Comparison of ENCODE assay signal across 24 cellular contexts in the genomic region with DNA sequence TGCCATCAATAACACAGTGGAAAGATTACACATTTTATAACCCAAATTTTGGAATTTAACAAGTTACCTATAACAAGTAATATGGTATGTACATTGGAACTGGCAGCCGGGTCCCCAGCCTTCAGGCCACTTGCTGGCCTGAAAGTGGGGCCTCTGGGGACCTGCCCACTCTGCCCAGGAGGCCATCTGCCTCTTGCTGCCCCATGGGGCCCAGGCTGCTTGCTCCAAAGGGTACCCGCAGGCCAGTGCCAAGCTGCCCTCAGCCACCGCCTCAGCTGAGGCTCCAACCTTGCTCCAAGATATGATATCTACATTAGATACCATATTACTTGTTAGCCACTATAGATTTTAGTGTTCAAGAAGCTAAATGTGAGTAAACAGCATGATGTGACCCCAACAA.
"Had no signal": no experiment of that assay in that cellular context is flagged by ENCODE, and none has a peak within 500 bp of the region (broad histone marks: within the 10 kb centered on the region; RNA-seq: fewer than 3 reads in every experiment).

No MANE protein-coding gene starts in this region.

- H3K9me3 ChIP-seq: colonic mucosa, esophagus squamous epithelium, gastrocnemius medialis, mucosa of descending colon had no signal

- H3K27ac ChIP-seq: colonic mucosa, epithelial cell of prostate, esophagus squamous epithelium, gastrocnemius medialis, heart right ventricle, left lung, lower lobe of right lung had no signal

- ATAC-seq: effector memory CD8-positive, alpha-beta T cell; gastrocnemius medialis; heart right ventricle; left cardiac atrium; left lung; left ventricle myocardium superior; mucosa of descending colon had no signal

- H3K36me3 ChIP-seq: colonic mucosa, esophagus squamous epithelium, gastrocnemius medialis, heart right ventricle, left lung, lower lobe of right lung had no signal

- DNase-seq: colonic mucosa; cortex of kidney; effector CD8-positive, alpha-beta T cell; effector memory CD8-positive, alpha-beta T cell; endodermal cell; erythroblast; esophagus squamous epithelium; foreskin fibroblast; foreskin melanocyte; gastrocnemius medialis; glutamatergic neuron; head of caudate nucleus; heart right ventricle; hippocampal formation; left cardiac atrium; left ventricle myocardium superior; lower lobe of right lung; mesenchymal stem cell had no signal

- FAIRE-seq: endometrium, islet of Langerhans, keratinocyte had no signal

- H3K4me1 ChIP-seq: colonic mucosa, esophagus squamous epithelium, gastrocnemius medialis, heart right ventricle, left lung, lower lobe of right lung had no signal

- H3K27me3 ChIP-seq: colonic mucosa, esophagus squamous epithelium, gastrocnemius medialis, heart right ventricle, left lung had no signal

- H3K4me3 ChIP-seq: colonic mucosa, esophagus squamous epithelium, gastrocnemius medialis, heart right ventricle, left lung, lower lobe of right lung, mucosa of descending colon had no signal
